Comparison of ENCODE assay signal across 29 cellular contexts in genomic region chr7:126728967-126729366, GRCh38.
"Had no signal": no experiment of that assay in that cellular context is flagged by ENCODE, and none has a peak within 500 bp of the region (broad histone marks: within the 10 kb centered on the region; RNA-seq: fewer than 3 reads in every experiment).

No MANE protein-coding gene starts in this region.

- H3K27ac ChIP-seq: body of pancreas, Peyer's patch, RWPE1, VCaP had no signal

- DNase-seq: activated CD4-positive, alpha-beta memory T cell treated with anti-CD3 and anti-CD28 coated beads for 36 hours; activated CD4-positive, alpha-beta T cell treated with anti-CD3 and anti-CD28 coated beads, Interleukin-2, amount 10 ng/mL, durations not matched to agents 7 days and 5 days; activated CD4-positive, CD25-positive, alpha-beta regulatory T cell; activated CD8-positive, alpha-beta memory T cell treated with anti-CD3 and anti-CD28 coated beads for 24 hours; activated gamma-delta T cell; activated naive CD4-positive, alpha-beta T cell treated with anti-CD3 and anti-CD28 coated beads for 36 hours; activated naive CD8-positive, alpha-beta T cell treated with anti-CD3 and anti-CD28 coated beads, Interleukin-2, amount 10 ng/mL, durations not matched to agents 7 days and 5 days; activated T-cell treated with anti-CD3 and anti-CD28 coated beads, Interleukin-2, amount 50 U/mL, for 4 hours; aorta; body of pancreas; Karpas-422; NCI-H1105 treated with DMSO at 0.1 percent for 48 hours; NCI-H1436 treated with DMSO at 0.1 percent for 48 hours; NCI-H187; NCI-H2081; NCI-H510A treated with DMSO at 0.1 percent for 48 hours; NCI-H69; NK-92 treated with Interleukin-12 subunit alpha and Interleukin-12 subunit beta, amount 100 ng/mL, for 24 hours; OCI-M1; Peyer's patch; Right ventricle myocardium superior; T-cell; T-helper 2 cell; T1000 had no signal

- ATAC-seq: activated T-cell treated with anti-CD3 and anti-CD28 coated beads, Interleukin-2, amount 50 U/mL, for 4 hours; activated T-helper 17 cell treated with anti-CD3 and anti-CD28 coated beads, Interleukin-2, amount 50 U/mL, for 72 hours; body of pancreas; T-cell had no signal

- H3K36me3 ChIP-seq: Peyer's patch, SJSA1 had no signal

- H3K36me3 Mint-ChIP-seq: activated CD4-positive, alpha-beta memory T cell treated with anti-CD3 and anti-CD28 coated beads for 36 hours; activated naive CD8-positive, alpha-beta T cell treated with anti-CD3 and anti-CD28 coated beads, Interleukin-2, amount 10 ng/mL, durations not matched to agents 7 days and 5 days; T-cell had no signal

- H3K4me3 Mint-ChIP-seq: activated CD4-positive, alpha-beta memory T cell treated with anti-CD3 and anti-CD28 coated beads for 36 hours; activated CD4-positive, alpha-beta T cell treated with anti-CD3 and anti-CD28 coated beads, Interleukin-2, amount 10 ng/mL, durations not matched to agents 7 days and 5 days; activated naive CD4-positive, alpha-beta T cell treated with anti-CD3 and anti-CD28 coated beads for 36 hours; activated naive CD8-positive, alpha-beta T cell treated with anti-CD3 and anti-CD28 coated beads, Interleukin-2, amount 10 ng/mL, durations not matched to agents 7 days and 5 days; activated T-cell treated with anti-CD3 and anti-CD28 coated beads, Interleukin-2, amount 50 U/mL, for 4 hours; activated T-helper 17 cell treated with anti-CD3 and anti-CD28 coated beads, Interleukin-2, amount 50 U/mL, for 72 hours; central memory CD8-positive, alpha-beta T cell; T-cell had no signal

- H3K4me1 ChIP-seq: body of pancreas, Peyer's patch had no signal

- H3K4me3 ChIP-seq: body of pancreas, Peyer's patch, SJSA1 had no signal

- H3K27ac Mint-ChIP-seq: activated CD4-positive, alpha-beta memory T cell treated with anti-CD3 and anti-CD28 coated beads for 36 hours; activated CD4-positive, alpha-beta T cell treated with anti-CD3 and anti-CD28 coated beads, Interleukin-2, amount 10 ng/mL, durations not matched to agents 7 days and 5 days; activated naive CD4-positive, alpha-beta T cell treated with anti-CD3 and anti-CD28 coated beads for 36 hours; activated naive CD8-positive, alpha-beta T cell treated with anti-CD3 and anti-CD28 coated beads, Interleukin-2, amount 10 ng/mL, durations not matched to agents 7 days and 5 days; activated T-helper 17 cell treated with anti-CD3 and anti-CD28 coated beads, Interleukin-2, amount 50 U/mL, for 72 hours; T-cell had no signal

- H3K9me3 Mint-ChIP-seq: activated CD4-positive, alpha-beta memory T cell treated with anti-CD3 and anti-CD28 coated beads for 36 hours; activated CD4-positive, alpha-beta T cell treated with anti-CD3 and anti-CD28 coated beads, Interleukin-2, amount 10 ng/mL, durations not matched to agents 7 days and 5 days; activated naive CD4-positive, alpha-beta T cell treated with anti-CD3 and anti-CD28 coated beads for 36 hours; activated naive CD8-positive, alpha-beta T cell treated with anti-CD3 and anti-CD28 coated beads, Interleukin-2, amount 10 ng/mL, durations not matched to agents 7 days and 5 days; activated T-cell treated with anti-CD3 and anti-CD28 coated beads, Interleukin-2, amount 50 U/mL, for 4 hours; activated T-helper 17 cell treated with anti-CD3 and anti-CD28 coated beads, Interleukin-2, amount 50 U/mL, for 72 hours; central memory CD8-positive, alpha-beta T cell had no signal

- H3K27me3 Mint-ChIP-seq: activated CD4-positive, alpha-beta memory T cell treated with anti-CD3 and anti-CD28 coated beads for 36 hours; activated CD4-positive, alpha-beta T cell treated with anti-CD3 and anti-CD28 coated beads, Interleukin-2, amount 10 ng/mL, durations not matched to agents 7 days and 5 days; activated naive CD8-positive, alpha-beta T cell treated with anti-CD3 and anti-CD28 coated beads, Interleukin-2, amount 10 ng/mL, durations not matched to agents 7 days and 5 days; activated T-helper 17 cell treated with anti-CD3 and anti-CD28 coated beads, Interleukin-2, amount 50 U/mL, for 72 hours; central memory CD8-positive, alpha-beta T cell; T-cell had no signal

- H3K27me3 ChIP-seq: body of pancreas, Peyer's patch, SJSA1 had no signal

- H3K9me3 ChIP-seq: body of pancreas, Peyer's patch, SJSA1 had no signal

- H3K4me1 Mint-ChIP-seq: activated T-helper 17 cell treated with anti-CD3 and anti-CD28 coated beads, Interleukin-2, amount 50 U/mL, for 72 hours; central memory CD8-positive, alpha-beta T cell; T-cell had no signal
